Comparison of ENCODE assay signal across 1 cellular context in the genomic region with DNA sequence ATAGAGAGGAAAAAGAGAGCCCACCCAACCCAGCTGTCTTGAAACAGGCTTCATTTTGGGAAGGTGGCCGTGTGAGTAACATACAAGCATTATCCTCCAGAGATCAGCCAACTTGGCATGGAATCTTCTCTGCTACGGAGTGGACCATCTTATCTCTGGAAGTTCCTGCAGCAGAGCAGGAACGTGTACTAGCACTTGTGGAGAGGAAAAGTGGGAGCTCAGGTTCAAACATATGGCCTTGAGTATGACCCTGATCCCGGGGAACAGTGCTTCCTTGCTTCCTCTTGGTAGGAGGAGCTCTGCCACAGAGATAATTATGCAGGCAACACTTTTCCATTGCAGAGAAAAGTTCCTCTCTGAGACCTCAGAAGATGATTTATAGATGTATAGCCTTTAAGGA.
TF ChIP-seq lines count a peak whose summit lies in the region.

No MANE protein-coding gene starts in this region.

TF ChIP-seq in GM23338, 12 proteins besides CTCF, POLR2A, EP300 and RAD21 (continued from another document):
- no peak for TF ChIP-seq ZNF462 (CRISPR knock-in tag; IDR thresholded peaks at IDR 0.05)
- TF ChIP-seq EZH2phosphoT487 (IDR thresholded peaks at IDR 0.05; ENCODE audit: unreplicated experiment): no peak
- TF ChIP-seq STAT1 (IDR thresholded peaks at IDR 0.05; ENCODE audit: unreplicated experiment): no peak
- no peak for TF ChIP-seq ZNF114 (CRISPR knock-in tag; IDR thresholded peaks at IDR 0.05)
- no peak for TF ChIP-seq POLR2AphosphoS5 (IDR thresholded peaks at IDR 0.05; ENCODE audit: low read depth)
